ENCODE assay signal across 13 cellular contexts in the genomic region with DNA sequence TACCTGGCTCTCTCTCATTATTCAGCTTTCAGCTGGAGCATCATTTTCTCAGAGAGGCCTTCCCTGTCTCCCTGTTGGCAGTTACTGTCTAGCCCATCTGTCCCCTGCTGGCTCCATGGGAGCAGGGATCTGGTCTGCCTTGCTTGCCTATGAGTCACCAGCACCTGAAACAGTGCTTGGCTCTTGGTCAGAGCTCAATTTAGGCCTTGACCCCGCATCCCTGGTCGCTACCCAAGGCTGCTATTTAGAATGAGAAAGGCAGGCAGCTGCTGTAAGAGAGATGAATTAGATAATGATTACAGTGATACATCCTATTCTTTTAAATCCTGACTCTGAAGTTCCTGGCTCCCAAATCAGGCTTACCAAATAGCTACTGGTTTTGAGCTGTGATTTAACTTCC. TPM values are rescaled to one million over a fixed set of nuclear protein-coding genes. Genes with fewer than 3 reads are reported as not detected.
DNase-seq lines count a peak whose midpoint lies in the region; ATAC-seq and TF ChIP-seq lines count a peak whose summit lies in the region.
"Had no signal": no experiment of that assay in that cellular context is flagged by ENCODE, and none has a peak within 500 bp of the region (broad histone marks: within the 10 kb centered on the region; RNA-seq: fewer than 3 reads in every experiment).

No MANE protein-coding gene starts in this region.

- no peak overlapping the region for H3K4me3 ChIP-seq in epithelial cell of esophagus (ENCODE audit: low read length)
- H3K4me3 ChIP-seq: A549, upper lobe of left lung had no signal

- H3K27ac Mint-ChIP-seq in activated naive CD4-positive, alpha-beta T cell treated with anti-CD3 and anti-CD28 coated beads, Interleukin-2, amount 10 ng/mL, durations not matched to agents 7 days and 5 days: no peak overlapping the region
- H3K27ac Mint-ChIP-seq: activated B cell treated with CpG ODN at 0.5 μM for 24 hours had no signal

- TF ChIP-seq CTCF in epithelial cell of esophagus (IDR thresholded peaks at IDR 0.05; ENCODE audit: insufficient read depth, low read depth, low read length, missing control alignments): no peak

- H3K27me3 Mint-ChIP-seq in activated naive CD4-positive, alpha-beta T cell treated with anti-CD3 and anti-CD28 coated beads, Interleukin-2, amount 10 ng/mL, durations not matched to agents 7 days and 5 days: no peaks in the 10 kb centered on the region
- H3K27me3 Mint-ChIP-seq: activated B cell treated with CpG ODN at 0.5 μM for 24 hours had no signal

- DNase-seq in NCI-H1092 treated with DMSO at 0.1 percent for 48 hours (lab: John Stamatoyannopoulos, UW): peak; percentile 11
- no peak for DNase-seq in NCI-H1092 (lab: John Stamatoyannopoulos, UW)
- DNase-seq in NCI-H2227 treated with DMSO at 0.1 percent for 48 hours (lab: John Stamatoyannopoulos, UW): peak; percentile 81
- DNase-seq in epithelial cell of esophagus (ENCODE audit: low read depth): peak; percentile 15
- DNase-seq in renal cortical epithelial cell (ENCODE audit: low read depth): peak; percentile 37
- no peak for DNase-seq in activated naive CD4-positive, alpha-beta T cell treated with anti-CD3 and anti-CD28 coated beads, Interleukin-2, amount 10 ng/mL, durations not matched to agents 7 days and 5 days
- no peak for DNase-seq in H4 (ENCODE audit: low spot score)
- DNase-seq: activated B cell treated with CpG ODN at 0.5 μM for 24 hours, MV-4-11, upper lobe of left lung had no signal

- CTCF ChIA-PET in activated naive CD4-positive, alpha-beta T cell treated with anti-CD3 and anti-CD28 coated beads, Interleukin-2, amount 10 ng/mL, durations not matched to agents 7 days and 5 days (lab: Charles Lee): no interaction called here

- no peak for ATAC-seq in GM21515 (IDR thresholded peaks at IDR 0.05; ENCODE audit: unreplicated experiment)
- ATAC-seq: A549 had no signal

- no peaks in the 10 kb centered on the region for H3K9me3 Mint-ChIP-seq in activated naive CD4-positive, alpha-beta T cell treated with anti-CD3 and anti-CD28 coated beads, Interleukin-2, amount 10 ng/mL, durations not matched to agents 7 days and 5 days
- H3K9me3 Mint-ChIP-seq: activated B cell treated with CpG ODN at 0.5 μM for 24 hours had no signal

- no peaks in the 10 kb centered on the region for H3K36me3 Mint-ChIP-seq in activated naive CD4-positive, alpha-beta T cell treated with anti-CD3 and anti-CD28 coated beads, Interleukin-2, amount 10 ng/mL, durations not matched to agents 7 days and 5 days

- H3K4me3 Mint-ChIP-seq in activated naive CD4-positive, alpha-beta T cell treated with anti-CD3 and anti-CD28 coated beads, Interleukin-2, amount 10 ng/mL, durations not matched to agents 7 days and 5 days: no peak overlapping the region
- H3K4me3 Mint-ChIP-seq: activated B cell treated with CpG ODN at 0.5 μM for 24 hours, neural crest cell had no signal

- no peaks in the 10 kb centered on the region for H3K4me1 Mint-ChIP-seq in activated naive CD4-positive, alpha-beta T cell treated with anti-CD3 and anti-CD28 coated beads, Interleukin-2, amount 10 ng/mL, durations not matched to agents 7 days and 5 days
- H3K4me1 Mint-ChIP-seq: activated B cell treated with CpG ODN at 0.5 μM for 24 hours had no signal

RNA-seq across cellular contexts. Expression of a gene that starts 32.9 kb away (rescaled TPM):
- total RNA-seq in renal cortical epithelial cell: 0.05 and 0.52 TPM in 2 replicates
- 2.4 and 2.8 TPM in 2 replicates for total RNA-seq in H4 (2014; rRNA removed; shearing (Covaris generic))
- total RNA-seq: activated B cell treated with CpG ODN at 0.5 μM for 24 hours had no signal

Comparison
In these comparisons a context has a peak if more than half of its experiments do, and no peak if none do; other contexts are left out.
1. DNase-seq: peak in NCI-H1092 treated with DMSO at 0.1 percent for 48 hours (single experiment), NCI-H2227 treated with DMSO at 0.1 percent for 48 hours (single experiment), epithelial cell of esophagus (single experiment) and renal cortical epithelial cell (single experiment); none in NCI-H1092 (single experiment), activated naive CD4-positive, alpha-beta T cell treated with anti-CD3 and anti-CD28 coated beads, Interleukin-2, amount 10 ng/mL, durations not matched to agents 7 days and 5 days (single experiment) and H4 (single experiment).